ENCODE assay signal across 12 cellular contexts in the genomic region with DNA sequence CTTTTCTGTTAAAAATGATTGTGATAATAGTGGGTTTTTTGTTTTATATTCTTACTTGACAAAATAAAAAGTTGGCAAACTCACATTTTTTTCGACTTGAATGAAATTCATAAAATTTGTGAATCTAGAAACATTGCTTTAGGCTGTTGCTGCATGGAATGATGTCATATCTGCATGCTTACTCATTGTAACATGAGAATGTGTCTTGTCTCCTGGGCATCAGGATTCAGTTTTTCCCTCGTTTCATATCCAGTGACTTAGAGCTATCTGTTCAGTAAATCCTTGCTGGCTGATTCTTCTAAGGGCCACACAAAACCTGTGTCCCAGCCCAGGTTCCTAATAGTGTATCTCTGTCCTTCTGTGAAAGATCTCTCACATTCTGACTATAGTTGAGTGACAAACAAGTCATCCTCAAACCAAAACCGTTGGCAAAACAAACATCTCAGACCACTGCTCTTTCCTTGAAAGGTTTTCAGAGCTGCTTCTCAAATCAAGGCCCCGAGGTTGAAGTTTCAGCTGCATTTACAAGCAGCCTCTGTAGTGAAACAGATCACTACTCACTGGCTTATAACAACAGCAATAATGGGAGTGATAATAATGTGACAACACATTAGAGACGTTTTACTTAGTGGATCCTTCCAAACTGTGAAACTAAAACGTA.
DNase-seq lines count a peak whose midpoint lies in the region; ATAC-seq and TF ChIP-seq lines count a peak whose summit lies in the region.
"Had no signal": no experiment of that assay in that cellular context is flagged by ENCODE, and none has a peak within 500 bp of the region (broad histone marks: within the 10 kb centered on the region; RNA-seq: fewer than 3 reads in every experiment).

No MANE protein-coding gene starts in this region.

- H3K27me3 Mint-ChIP-seq in activated T-cell treated with anti-CD3 and anti-CD28 coated beads, Interleukin-2, amount 50 U/mL, for 72 hours (ENCODE audit: low read depth) = no peaks in the 10 kb centered on the region
- H3K27me3 Mint-ChIP-seq: brain, T-helper 17 cell had no signal

- TF ChIP-seq CTCF in RWPE1 (conservative IDR thresholded peaks at IDR 0.05; ENCODE audit: low read depth) (no peak), fibroblast of the aortic adventitia (IDR thresholded peaks at IDR 0.05; ENCODE audit: insufficient read depth, low read length) (no peak), gastrocnemius medialis (IDR thresholded peaks at IDR 0.05 in 4 of 5, conservative IDR thresholded peaks at IDR 0.05 in 1 of 5) (no peak)

- peaks cover 12 to 13% of the 10 kb centered on the region in 2 donors for H3K9me3 Mint-ChIP-seq in activated T-cell treated with anti-CD3 and anti-CD28 coated beads, Interleukin-2, amount 50 U/mL, for 72 hours

- no peak overlapping the region for H3K4me3 ChIP-seq in fibroblast of the aortic adventitia (ENCODE audit: low read depth, low read length)
- no peak overlapping the region for H3K4me3 ChIP-seq in gastrocnemius medialis

- H3K4me1 ChIP-seq in gastrocnemius medialis = no peaks in the 10 kb centered on the region

- H3K4me3 Mint-ChIP-seq in activated T-cell treated with anti-CD3 and anti-CD28 coated beads, Interleukin-2, amount 50 U/mL, for 72 hours = no peak overlapping the region
- H3K4me3 Mint-ChIP-seq: brain, T-helper 17 cell had no signal

- CTCF ChIA-PET in RWPE1 (lab: Yijun Ruan, JAX) = interaction anchor here (0.6 kb wide), 1 partner anchor 408 kb away, joined by 3 read pairs; no protein-coding TSS in a partner anchor

- H3K36me3 Mint-ChIP-seq in activated T-cell treated with anti-CD3 and anti-CD28 coated beads, Interleukin-2, amount 50 U/mL, for 72 hours (ENCODE audit: insufficient read depth in 2 of 2) = no peaks in the 10 kb centered on the region
- H3K36me3 Mint-ChIP-seq: brain had no signal

- H3K27ac ChIP-seq in RWPE1 (no peak overlapping the region), gastrocnemius medialis (no peak overlapping the region)

- intact Hi-C loops in gastrocnemius medialis (cut with DNase I; ENCODE audit: low total_unique reads) = no loop called here

- no peak for TF ChIP-seq POLR2A in gastrocnemius medialis (IDR thresholded peaks at IDR 0.05)

- no peaks in the 10 kb centered on the region for H3K9me3 ChIP-seq in gastrocnemius medialis

- POLR2A ChIA-PET in RWPE1 (lab: Yijun Ruan, JAX; ENCODE audit: low non-redundant PET) = interaction anchor here (0.6 kb wide), 1 partner anchor 1276 kb away, joined by 4 read pairs; no protein-coding TSS in a partner anchor

- no peak overlapping the region for H3K27ac Mint-ChIP-seq in activated T-cell treated with anti-CD3 and anti-CD28 coated beads, Interleukin-2, amount 50 U/mL, for 72 hours
- H3K27ac Mint-ChIP-seq: T-helper 17 cell had no signal

- no peaks in the 10 kb centered on the region for H3K36me3 ChIP-seq in gastrocnemius medialis

- H3K4me1 Mint-ChIP-seq in activated T-cell treated with anti-CD3 and anti-CD28 coated beads, Interleukin-2, amount 50 U/mL, for 72 hours (ENCODE audit: low read depth) = no peaks in the 10 kb centered on the region
- H3K4me1 Mint-ChIP-seq: T-helper 17 cell had no signal

- ATAC-seq in gastrocnemius medialis = peak; percentile 72 to 74
- ATAC-seq in activated T-cell treated with anti-CD3 and anti-CD28 coated beads, Interleukin-2, amount 50 U/mL, for 72 hours (replicated peaks in 1 of 2) = no peak
- ATAC-seq in GM21360 (IDR thresholded peaks at IDR 0.05; ENCODE audit: unreplicated experiment) = no peak
- ATAC-seq: T-helper 17 cell had no signal

- in situ Hi-C loops in gastrocnemius medialis (cut with MboI; ENCODE audit: low sequenced_read_pairs in 4 of 4) = no loop called here

- peak; percentile 76 for DNase-seq in GM03348 (ENCODE audit: low spot score)
- peak; percentile 69 for DNase-seq in RWPE1 (ENCODE audit: low spot score)
- DNase-seq in fibroblast of the aortic adventitia (ENCODE audit: low read depth) = peak; percentile 80
- DNase-seq in gastrocnemius medialis = no peak
- DNase-seq in KG1 (lab: John Stamatoyannopoulos, UW) = no peak
- no peak for DNase-seq in activated T-cell treated with anti-CD3 and anti-CD28 coated beads, Interleukin-2, amount 50 U/mL, for 72 hours
- no peak for DNase-seq in NCI-H526 treated with DMSO at 0.1 percent for 48 hours (lab: John Stamatoyannopoulos, UW)
- DNase-seq: Karpas-422, NCI-H524, T-helper 17 cell had no signal

- no peaks in the 10 kb centered on the region for H3K27me3 ChIP-seq in gastrocnemius medialis

Comparison
In these comparisons a context has a peak if more than half of its experiments do, and no peak if none do; other contexts are left out.
1. DNase-seq: peak in GM03348 (single experiment), RWPE1 (single experiment) and fibroblast of the aortic adventitia (single experiment); none in gastrocnemius medialis (0 of 2), KG1 (single experiment), activated T-cell treated with anti-CD3 and anti-CD28 coated beads, Interleukin-2, amount 50 U/mL, for 72 hours (0 of 2) and NCI-H526 treated with DMSO at 0.1 percent for 48 hours (single experiment).
2. ATAC-seq: peak in gastrocnemius medialis (2 of 2); none in activated T-cell treated with anti-CD3 and anti-CD28 coated beads, Interleukin-2, amount 50 U/mL, for 72 hours (0 of 2) and GM21360 (single experiment).